8 cellular contexts compared by ENCODE assay signal in the genomic region with DNA sequence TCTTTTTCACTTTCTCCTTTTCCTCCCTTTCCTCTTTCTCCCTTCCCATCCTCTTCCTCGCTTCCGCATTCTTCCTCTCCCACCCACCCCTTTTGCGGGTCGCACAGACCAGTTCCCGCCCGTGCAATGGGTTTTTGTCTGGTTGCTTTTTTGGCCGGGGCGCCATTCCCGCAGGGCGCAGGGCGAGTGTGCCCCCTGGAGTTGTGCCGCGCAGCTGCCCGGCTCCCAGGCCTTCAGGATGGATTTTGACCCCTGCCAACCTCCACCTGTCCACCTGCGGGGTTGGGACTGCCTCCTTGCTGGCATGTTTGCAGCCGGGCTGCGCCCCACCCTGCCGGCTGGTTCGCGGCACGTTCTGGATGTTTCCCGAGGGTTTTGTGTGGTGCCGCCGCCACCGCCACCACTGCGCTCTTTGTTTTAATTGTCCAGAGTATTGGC. TPM values are rescaled to one million over a fixed set of nuclear protein-coding genes. Genes with fewer than 3 reads are reported as not detected.
DNase-seq lines count a peak whose midpoint lies in the region; ATAC-seq and TF ChIP-seq lines count a peak whose summit lies in the region.

No MANE protein-coding gene starts in this region.

- H3K9me3 Mint-ChIP-seq in CD4-positive, alpha-beta memory T cell = no peaks in the 10 kb centered on the region
- H3K9me3 Mint-ChIP-seq in MCF 10A (ENCODE audit: unreplicated experiment) = no peaks in the 10 kb centered on the region

- POLR2A ChIA-PET in CD4-positive, alpha-beta memory T cell (lab: Charles Lee; ENCODE audit: partially characterized antibody) = interaction anchor here (0.9 to 1.4 kb wide), 3 partner anchors 9 to 51 kb away, joined by 3 to 6 read pairs (median 3); no protein-coding TSS in a partner anchor
- POLR2A ChIA-PET in MCF 10A (lab: Yijun Ruan, JAX) = no interaction called here

- TF ChIP-seq CTCF in MCF 10A (IDR thresholded peaks at IDR 0.05; ENCODE audit: unreplicated experiment) (no peak), left lung (IDR thresholded peaks at IDR 0.05) (no peak), thyroid gland (IDR thresholded peaks at IDR 0.05) (peak in 4 of 6 experiments; percentile 11 to 32 (median 30)), omental fat pad (IDR thresholded peaks at IDR 0.05) (no peak)

- H4K20me1 ChIP-seq in Karpas-422 (ENCODE audit: insufficient read depth, low read depth, low read length) = no peaks in the 10 kb centered on the region; the same call in 1 of the 2 replicates

- no peak for TF ChIP-seq POLR2A in thyroid gland (IDR thresholded peaks at IDR 0.05)

- peak overlapping the region; percentile 99 for H3K4me2 ChIP-seq in Karpas-422 (ENCODE audit: low read depth, low read length, poor library complexity, severe bottlenecking)

- no peaks in the 10 kb centered on the region for H3K9me3 ChIP-seq in CD4-positive, alpha-beta memory T cell (ENCODE audit: control insufficient read depth in 1 of 2, low read length in 2 of 2)
- H3K9me3 ChIP-seq in Karpas-422 (ENCODE audit: low read length) (no peaks in the 10 kb centered on the region), left lung (no peaks in the 10 kb centered on the region), thyroid gland (no peaks in the 10 kb centered on the region)

- no peaks in the 10 kb centered on the region for H3K27me3 ChIP-seq in CD4-positive, alpha-beta memory T cell (ENCODE audit: insufficient read depth, low read length)
- H3K27me3 ChIP-seq in Karpas-422 (ENCODE audit: low read length) (no peaks in the 10 kb centered on the region), left lung (peaks cover 0 to 7% of the 10 kb centered on the region in 2 donors), thyroid gland (no peaks in the 10 kb centered on the region)

- DNase-seq in CD4-positive, alpha-beta memory T cell = no peak
- peak; percentile 63 for DNase-seq in Karpas-422
- DNase-seq in MCF 10A (ENCODE audit: unreplicated experiment) = no peak
- DNase-seq in left lung = peak; percentile 60 to 86
- peak; percentile 32 to 35 for DNase-seq in thyroid gland
- DNase-seq in omental fat pad (ENCODE audit: low spot score) = no peak

- intact Hi-C loops in CD4-positive, alpha-beta memory T cell (cut with micrococcal nuclease) = loop anchor here (5.0 to 10.0 kb wide), 3 partner anchors 331 to 999 kb away; partner anchors contain the start of genes SEPSECS and STIM2
- intact Hi-C loops in MCF 10A (cut with micrococcal nuclease) = no loop called here
- intact Hi-C loops in left lung (cut with DNase I) = no loop called here
- intact Hi-C loops in thyroid gland (cut with DNase I) = no loop called here

- CTCF ChIA-PET in CD4-positive, alpha-beta memory T cell (lab: Charles Lee; ENCODE audit: partially characterized antibody) = no interaction called here
- CTCF ChIA-PET in MCF 10A (lab: Yijun Ruan, JAX) = interaction anchor here (1.1 kb wide), 1 partner anchor 47 kb away, joined by 3 read pairs; no protein-coding TSS in a partner anchor

- no TSS peak for BruUV-seq in MCF 10A (replicated peaks; lab: Mats Ljungman, UMichigan)

- H3K79me2 ChIP-seq in Karpas-422 (ENCODE audit: low read length) = peaks cover 41% of the 10 kb centered on the region

- H3K9ac ChIP-seq in Karpas-422 (ENCODE audit: low read length) = peak overlapping the region; percentile 78

- peak; percentile 56 for ATAC-seq in left lung
- no peak for ATAC-seq in GM19467 (IDR thresholded peaks at IDR 0.05; ENCODE audit: unreplicated experiment)
- ATAC-seq in GM21825 (IDR thresholded peaks at IDR 0.05; ENCODE audit: unreplicated experiment) = no peak
- ATAC-seq in omental fat pad (ENCODE audit: low FRiP score) = no peak

- H2AFZ ChIP-seq in Karpas-422 (ENCODE audit: low read length) = peak overlapping the region; percentile 31; the same call in 1 of the 2 replicates

- H3K36me3 ChIP-seq in CD4-positive, alpha-beta memory T cell (ENCODE audit: insufficient read depth, low read length) = no peaks in the 10 kb centered on the region
- H3K36me3 ChIP-seq in Karpas-422 (ENCODE audit: insufficient read depth, low read length) (peaks cover 14% of the 10 kb centered on the region), left lung (no peaks in the 10 kb centered on the region), thyroid gland (no peaks in the 10 kb centered on the region)

- peaks cover 28 to 44% (median 35%) of the 10 kb centered on the region in 4 donors for H3K4me1 Mint-ChIP-seq in CD4-positive, alpha-beta memory T cell
- peaks cover 24% of the 10 kb centered on the region for H3K4me1 Mint-ChIP-seq in MCF 10A (ENCODE audit: insufficient read depth, unreplicated experiment)

- peak overlapping the region; percentile 43 to 87 (median 76) for H3K27ac Mint-ChIP-seq in CD4-positive, alpha-beta memory T cell
- no peak overlapping the region for H3K27ac Mint-ChIP-seq in MCF 10A (ENCODE audit: low read depth, unreplicated experiment)

- no peaks in the 10 kb centered on the region for H3K27me3 Mint-ChIP-seq in CD4-positive, alpha-beta memory T cell
- H3K27me3 Mint-ChIP-seq in MCF 10A (ENCODE audit: insufficient read depth, unreplicated experiment) = no peaks in the 10 kb centered on the region

- H3K4me3 Mint-ChIP-seq in CD4-positive, alpha-beta memory T cell = peak overlapping the region; percentile 57 to 87 (median 81)
- peak overlapping the region; percentile 64 for H3K4me3 Mint-ChIP-seq in MCF 10A (ENCODE audit: unreplicated experiment)

- no peaks in the 10 kb centered on the region for H3K9me2 ChIP-seq in Karpas-422 (replicated peaks; ENCODE audit: insufficient read depth, low read length)

- H3K27ac ChIP-seq in CD4-positive, alpha-beta memory T cell (ENCODE audit: low read depth, low read length) = peak overlapping the region; percentile 34
- peak overlapping the region; percentile 81 for H3K27ac ChIP-seq in Karpas-422 (ENCODE audit: low read length)
- peak overlapping the region; percentile 62 to 83 for H3K27ac ChIP-seq in left lung
- H3K27ac ChIP-seq in thyroid gland = peak overlapping the region in 2 of 3 donors; percentile 50 to 63

- H3K4me3 ChIP-seq in CD4-positive, alpha-beta memory T cell (ENCODE audit: low read length in 2 of 2) = peak overlapping the region; percentile 49 to 57
- peak overlapping the region; percentile 80 for H3K4me3 ChIP-seq in Karpas-422 (ENCODE audit: low read length)
- peak overlapping the region; percentile 35 to 77 for H3K4me3 ChIP-seq in left lung
- H3K4me3 ChIP-seq in thyroid gland (replicated peaks in 1 of 3) = peak overlapping the region in 2 of 3 donors; percentile 39 to 65

- 15 to 20% methylated on average over 26 of the region's 26 CpGs for WGBS in thyroid gland, 2 donors

- peaks cover 0 to 4% of the 10 kb centered on the region in 2 donors for H3K36me3 Mint-ChIP-seq in CD4-positive, alpha-beta memory T cell
- H3K36me3 Mint-ChIP-seq in MCF 10A (ENCODE audit: insufficient read depth, unreplicated experiment) = no peaks in the 10 kb centered on the region

- peaks cover 41% of the 10 kb centered on the region for H3K4me1 ChIP-seq in CD4-positive, alpha-beta memory T cell (ENCODE audit: insufficient read depth, low read length)
- H3K4me1 ChIP-seq in Karpas-422 (ENCODE audit: low read length) (peaks cover 82% of the 10 kb centered on the region), left lung (peaks cover 0 to 44% of the 10 kb centered on the region in 2 donors), thyroid gland (peaks cover 0 to 18% of the 10 kb centered on the region in 2 donors)

RNA-seq across cellular contexts. Expression of gene SEL1L3, which starts 0.6 kb away (rescaled TPM):
- 10 to 100 TPM; 61.4 to 64.3 TPM for total RNA-seq in CD4-positive, alpha-beta memory T cell
- polyA plus RNA-seq in CD4-positive, alpha-beta memory T cell = 10 to 100 TPM; 61.3 to 68.8 TPM
- total RNA-seq in Karpas-422 (2014; rRNA removed; shearing (Covaris generic); ENCODE audit: low replicate concordance) = 222 and 271 TPM in 2 replicates
- total RNA-seq in MCF 10A (2022) (28.1 and 49.4 TPM in 2 replicates), left lung (100 to 1,000 TPM in 1 of 2 donors, 10 to 100 TPM in 1; 88.1 to 121 TPM), thyroid gland (10 to 100 TPM; 18.5 to 81.4 (median 32.4) TPM), omental fat pad (10 to 100 TPM; 15.8 to 29.9 (median 21.4) TPM)

RNA-seq across cellular contexts. Expression of gene SMIM20, which starts 50.7 kb away (rescaled TPM):
- 10 to 100 TPM; 16.9 to 19.2 TPM for total RNA-seq in CD4-positive, alpha-beta memory T cell
- 10 to 100 TPM; 46.8 to 78.9 TPM for polyA plus RNA-seq in CD4-positive, alpha-beta memory T cell
- total RNA-seq in Karpas-422 (2014; rRNA removed; shearing (Covaris generic); ENCODE audit: low replicate concordance) = 53.2 and 85.2 TPM in 2 replicates
- total RNA-seq in MCF 10A (2022) = 38.2 and 45.1 TPM in 2 replicates
- total RNA-seq in left lung = 10 to 100 TPM; 20.1 to 28.4 TPM
- 10 to 100 TPM; 23.0 to 53.2 (median 34.6) TPM for total RNA-seq in thyroid gland
- total RNA-seq in omental fat pad = 10 to 100 TPM; 21.4 to 33.5 (median 25.6) TPM

Comparison
In these comparisons a context has a peak if more than half of its experiments do, and no peak if none do; other contexts are left out.
1. DNase-seq: peak in Karpas-422 (single experiment), left lung (2 of 2) and thyroid gland (2 of 2); none in CD4-positive, alpha-beta memory T cell (0 of 5), MCF 10A (single experiment) and omental fat pad (single experiment).
2. CTCF ChIP-seq: peak in thyroid gland (4 of 6); none in MCF 10A (single experiment), left lung (0 of 2) and omental fat pad (0 of 3).
3. Peak in every context shown above with its lines, with median percentiles within 50 percentile points of each other: H3K27ac ChIP-seq and H3K4me3 ChIP-seq.